31 cellular contexts compared by ENCODE assay signal in genomic region chr16:85842435-85842834, GRCh38. TPM values are rescaled to one million over a fixed set of nuclear protein-coding genes. Genes with fewer than 3 reads are reported as not detected.
DNase-seq lines count a peak whose midpoint lies in the region; ATAC-seq, FAIRE-seq and TF ChIP-seq lines count a peak whose summit lies in the region.
"Had no signal": no experiment of that assay in that cellular context is flagged by ENCODE, and none has a peak within 500 bp of the region (broad histone marks: within the 10 kb centered on the region; RNA-seq: fewer than 3 reads in every experiment).

No MANE protein-coding gene starts in this region.

- no peak for TF ChIP-seq CTCF in HepG2 (CRISPR knock-in tag; IDR thresholded peaks at IDR 0.05)
- TF ChIP-seq CTCF in right lobe of liver (IDR thresholded peaks at IDR 0.05) = no peak

- FAIRE-seq in HepG2 (lab: Jason Lieb, UNC) = no peak
- FAIRE-seq: A204.1, GM12878, GM12892, GM18507 had no signal

- H3K4me1 ChIP-seq in HepG2 (ENCODE audit: insufficient read depth, low read length) (peaks cover 33% of the 10 kb centered on the region), right lobe of liver (no peaks in the 10 kb centered on the region)
- H3K4me1 ChIP-seq in BLaER1 treated with 17β-estradiol and CSF1 and Interleukin-3, amounts not matched to agents 10 nM and 100 nM = peaks cover 81 to 96% (median 90%) of the 10 kb centered on the region in 10 experiments
- H3K4me1 ChIP-seq: BE2C had no signal

- H3K27ac ChIP-seq in HepG2 (ENCODE audit: extremely low read length, insufficient read depth, low read length) (no peak overlapping the region), right lobe of liver (no peak overlapping the region)
- H3K27ac ChIP-seq in BLaER1 treated with 17β-estradiol and CSF1 and Interleukin-3, amounts not matched to agents 10 nM and 100 nM = peak overlapping the region in 8 of 11 experiments; percentile 15 to 83 (median 68); a peak in 15 of 22 replicates

- no peak overlapping the region for H2AFZ ChIP-seq in HepG2 (ENCODE audit: low read length)

- H3K36me3 Mint-ChIP-seq in activated CD4-positive, alpha-beta T cell treated with anti-CD3 and anti-CD28 coated beads for 36 hours (ENCODE audit: low read depth) = no peaks in the 10 kb centered on the region
- H3K36me3 Mint-ChIP-seq: CD4-positive, alpha-beta memory T cell; CD4-positive, CD25-positive, alpha-beta regulatory T cell had no signal

- H3K9me3 Mint-ChIP-seq in activated CD4-positive, alpha-beta T cell treated with anti-CD3 and anti-CD28 coated beads for 36 hours (ENCODE audit: low read depth) = no peaks in the 10 kb centered on the region

- DNase-seq in HepG2 (ENCODE audit: low spot score) (no peak), right lobe of liver (no peak), mesenteric fat pad (ENCODE audit: low spot score) (peak; percentile 76), sciatic nerve (ENCODE audit: low spot score) (peak; percentile 28), NCI-H82 (lab: John Stamatoyannopoulos, UW) (no peak)
- DNase-seq in stimulated activated CD4-positive, alpha-beta T cell treated with anti-CD3 and anti-CD28 coated beads, Interleukin-2, amount 100 ng/mL, for 24 hours = no peak
- DNase-seq in activated CD4-positive, alpha-beta T cell treated with anti-CD3 and anti-CD28 coated beads for 36 hours = no peak
- DNase-seq: 8988T; ACHN; BE2C; C1 segment of cervical spinal cord; CD4-positive, alpha-beta memory T cell; CD4-positive, CD25-positive, alpha-beta regulatory T cell; CD8-positive, alpha-beta memory T cell; COR-L47; DMS 273 treated with DMSO at 0.1 percent for 48 hours; DMS153; DMS53; DMS79; DND-41; EL; GDM1 had no signal

- in situ Hi-C loops in HepG2 (cut with HindIII; ENCODE audit: extremely low pct_ligation_motif_present, low pct_unique_long_range_greater_than_20kb) = no loop called here

- ATAC-seq in HepG2 (no peak), right lobe of liver (no peak), sciatic nerve (no peak)
- ATAC-seq in activated CD4-positive, alpha-beta T cell treated with anti-CD3 and anti-CD28 coated beads for 36 hours = no peak
- ATAC-seq: GM12878 had no signal

- intact Hi-C loops in HepG2 (cut with micrococcal nuclease; ENCODE audit: unreplicated experiment) = no loop called here
- intact Hi-C loops in right lobe of liver (cut with DNase I) = no loop called here
- intact Hi-C loops in sciatic nerve (cut with DNase I) = no loop called here
- intact Hi-C loops in activated CD4-positive, alpha-beta T cell treated with anti-CD3 and anti-CD28 coated beads for 36 hours (cut with DNase I, micrococcal nuclease) = no loop called here

- WGBS in HepG2 (ENCODE audit: low lambda C conversion rate) = 56% methylated on average over 9 of the region's 9 CpGs
- 85% methylated on average over 9 of the region's 9 CpGs for WGBS in right lobe of liver (ENCODE audit: insufficient coverage, low coverage, low lambda C conversion rate, missing lambda C conversion rate)

- H3K4me3 Mint-ChIP-seq in activated CD4-positive, alpha-beta T cell treated with anti-CD3 and anti-CD28 coated beads for 36 hours = no peak overlapping the region
- H3K4me3 Mint-ChIP-seq: CD14-positive monocyte; CD4-positive, alpha-beta memory T cell; CD4-positive, CD25-positive, alpha-beta regulatory T cell; CD8-positive, alpha-beta memory T cell had no signal

- H3K27ac Mint-ChIP-seq in activated CD4-positive, alpha-beta T cell treated with anti-CD3 and anti-CD28 coated beads for 36 hours = no peak overlapping the region
- H3K27ac Mint-ChIP-seq: CD14-positive monocyte; CD4-positive, alpha-beta memory T cell; CD4-positive, CD25-positive, alpha-beta regulatory T cell; CD8-positive, alpha-beta memory T cell had no signal

- peaks cover 24% of the 10 kb centered on the region for H3K27me3 Mint-ChIP-seq in activated CD4-positive, alpha-beta T cell treated with anti-CD3 and anti-CD28 coated beads for 36 hours

- TF ChIP-seq POLR2A in HepG2 (IDR thresholded peaks at IDR 0.05; ENCODE audit: insufficient read depth in 1 of 2, low read depth in 2 of 2, low read length in 2 of 2) = no peak
- TF ChIP-seq POLR2A in right lobe of liver (IDR thresholded peaks at IDR 0.05) = no peak

- no peaks in the 10 kb centered on the region for H4K20me1 ChIP-seq in HepG2 (ENCODE audit: insufficient read depth, low read length)
- no peaks in the 10 kb centered on the region for H4K20me1 ChIP-seq in BLaER1 treated with 17β-estradiol and CSF1 and Interleukin-3, amounts not matched to agents 10 nM and 100 nM

- H3K4me2 ChIP-seq in HepG2 (ENCODE audit: low read depth, low read length) = no peak overlapping the region
- H3K4me2 ChIP-seq in BLaER1 treated with 17β-estradiol and CSF1 and Interleukin-3, amounts not matched to agents 10 nM and 100 nM = peak overlapping the region; percentile 4 to 89 (median 82); a peak in 19 of 22 replicates

- H3K9me3 ChIP-seq in HepG2 (ENCODE audit: low read length) = no peaks in the 10 kb centered on the region
- H3K9me3 ChIP-seq in right lobe of liver = no peaks in the 10 kb centered on the region
- peaks cover 5 to 36% (median 17%) of the 10 kb centered on the region in 11 experiments; a peak in 16 of 22 replicates for H3K9me3 ChIP-seq in BLaER1 treated with 17β-estradiol and CSF1 and Interleukin-3, amounts not matched to agents 10 nM and 100 nM (replicated peaks in 1 of 11)
- H3K9me3 ChIP-seq: BE2C had no signal

- H3K4me3 ChIP-seq in HepG2 (replicated peaks in 1 of 3; ENCODE audit: insufficient read depth in 1 of 3, low read depth in 2 of 3, low read length in 3 of 3) = no peak overlapping the region
- no peak overlapping the region for H3K4me3 ChIP-seq in right lobe of liver
- 0 out of 20 replicates have a peak overlapping the region, but pooled peaks of 1 of the 10 experiments have one; percentile 33 for H3K4me3 ChIP-seq in BLaER1 treated with 17β-estradiol and CSF1 and Interleukin-3, amounts not matched to agents 10 nM and 100 nM
- H3K4me3 ChIP-seq: GM12878 had no signal

- H3K4me1 Mint-ChIP-seq in activated CD4-positive, alpha-beta T cell treated with anti-CD3 and anti-CD28 coated beads for 36 hours = peaks cover 3% of the 10 kb centered on the region
- H3K4me1 Mint-ChIP-seq: CD4-positive, CD25-positive, alpha-beta regulatory T cell had no signal

- POLR2A ChIA-PET in HepG2 (lab: Yijun Ruan, JAX) = no interaction called here
- POLR2A ChIA-PET in activated CD4-positive, alpha-beta T cell treated with anti-CD3 and anti-CD28 coated beads for 36 hours (lab: Charles Lee) = no interaction called here

- no peak overlapping the region for H3K9ac ChIP-seq in HepG2 (ENCODE audit: insufficient read depth, low read depth, low read length)
- peak overlapping the region in 3 of 11 experiments; percentile 0 to 24 (median 4); a peak in 4 of 22 replicates for H3K9ac ChIP-seq in BLaER1 treated with 17β-estradiol and CSF1 and Interleukin-3, amounts not matched to agents 10 nM and 100 nM

- CTCF ChIA-PET in HepG2 (lab: Yijun Ruan, JAX; ENCODE audit: low intra/inter-chr PET ratio, low total read pairs) = no interaction called here
- CTCF ChIA-PET in activated CD4-positive, alpha-beta T cell treated with anti-CD3 and anti-CD28 coated beads for 36 hours (lab: Charles Lee) = interaction anchor here (0.8 kb wide), 1 partner anchor 118 kb away, joined by 3 read pairs; no protein-coding TSS in a partner anchor

- H3K36me3 ChIP-seq in HepG2 (replicated peaks in 1 of 2; ENCODE audit: control insufficient read depth in 1 of 2, insufficient read depth in 2 of 2, low read length in 2 of 2) (no peaks in the 10 kb centered on the region), right lobe of liver (no peaks in the 10 kb centered on the region)
- H3K36me3 ChIP-seq in BLaER1 treated with 17β-estradiol and CSF1 and Interleukin-3, amounts not matched to agents 10 nM and 100 nM = peaks cover 0 to 17% (median 0%) of the 10 kb centered on the region in 11 experiments; a peak in 4 of 22 replicates
- H3K36me3 ChIP-seq: BE2C had no signal

- H3K27me3 ChIP-seq in HepG2 (ENCODE audit: control insufficient read depth in 1 of 2, insufficient read depth in 2 of 2, low read length in 2 of 2) (peaks cover 0 to 26% of the 10 kb centered on the region in 2 experiments; a peak in 3 of 5 replicates), right lobe of liver (no peaks in the 10 kb centered on the region)
- H3K27me3 ChIP-seq in BLaER1 treated with 17β-estradiol and CSF1 and Interleukin-3, amounts not matched to agents 10 nM and 100 nM = no peaks in the 10 kb centered on the region

- TF ChIP-seq EP300 in HepG2 (IDR thresholded peaks at IDR 0.05; ENCODE audit: low read depth in 2 of 2, low read length in 2 of 2) (no peak), HepG2 (CRISPR knock-in tag; IDR thresholded peaks at IDR 0.05; ENCODE audit: borderline replicate concordance) (no peak)

- BruUV-seq in HepG2 (replicated peaks; lab: Mats Ljungman, UMichigan) = no TSS peak

- TF ChIP-seq RAD21 in HepG2 (CRISPR knock-in tag; IDR thresholded peaks at IDR 0.05) = no peak

- no peaks in the 10 kb centered on the region for H3K79me2 ChIP-seq in HepG2 (ENCODE audit: insufficient read depth, low read length)

RNA-seq across cellular contexts. Expression of gene COX4I1, which starts 42.9 kb away (rescaled TPM):
- total RNA-seq in HepG2 (2016; rRNA removed; fragmentation: Illumina TruSeq; extraction: Trizol) = 631 and 658 TPM in 2 replicates
- 381 and 407 TPM in 2 replicates for total RNA-seq in HepG2 (2016; cell fraction: cytosol; rRNA removed; fragmentation: Illumina TruSeq; extraction: Trizol; ENCODE audit: low read depth)
- 648 and 655 TPM in 2 replicates for total RNA-seq in HepG2 (2016; cell fraction: insoluble cytoplasmic fraction; rRNA removed; fragmentation: Illumina TruSeq; extraction: Trizol)
- total RNA-seq in HepG2 (2016; cell fraction: membrane; rRNA removed; fragmentation: Illumina TruSeq; extraction: Trizol) = 496 and 528 TPM in 2 replicates
- 310 and 337 TPM in 2 replicates for total RNA-seq in HepG2 (2016; cell fraction: nucleus; rRNA removed; fragmentation: Illumina TruSeq; extraction: Trizol)
- 838 and 902 TPM in 2 replicates for polyA plus RNA-seq in HepG2 (2011; rRNA removed)
- 1,053 and 1,212 TPM in 2 replicates for polyA plus RNA-seq in HepG2 (2011; cell fraction: cytosol; rRNA removed)
- polyA plus RNA-seq in HepG2 (2011; cell fraction: nucleus; rRNA removed) = 388 and 389 TPM in 2 replicates
- polyA plus RNA-seq in HepG2 (2012) = 443 and 505 TPM in 2 replicates
- polyA plus RNA-seq in HepG2 (2016; cell fraction: cytosol; fragmentation: Illumina TruSeq; extraction: Trizol; ENCODE audit: low read depth) = 414 and 464 TPM in 2 replicates
- 675 and 705 TPM in 2 replicates for polyA plus RNA-seq in HepG2 (2016; cell fraction: insoluble cytoplasmic fraction; fragmentation: Illumina TruSeq; extraction: Trizol; ENCODE audit: low read depth)
- 456 and 498 TPM in 2 replicates for polyA plus RNA-seq in HepG2 (2016; cell fraction: membrane; fragmentation: Illumina TruSeq; extraction: Trizol; ENCODE audit: low read depth)
- 604 and 614 TPM in 2 replicates for polyA plus RNA-seq in HepG2 (2016; cell fraction: nucleus; fragmentation: Illumina TruSeq; extraction: Trizol; ENCODE audit: insufficient read depth, low read depth)
- polyA minus RNA-seq in HepG2 (2011; rRNA and poly(A)+ RNA removed; ENCODE audit: low replicate concordance) = 364 and 524 TPM in 2 replicates
- 143 and 144 TPM in 2 replicates for polyA minus RNA-seq in HepG2 (2011; cell fraction: cytosol; rRNA and poly(A)+ RNA removed)
- polyA minus RNA-seq in HepG2 (2011; cell fraction: nucleus; rRNA and poly(A)+ RNA removed) = 99.5 and 129 TPM in 2 replicates
- 100 to 1,000 TPM; 247 to 417 (median 303) TPM for total RNA-seq in right lobe of liver
- total RNA-seq in mesenteric fat pad = 419 TPM
- total RNA-seq in sciatic nerve = 277 TPM
- 100 to 1,000 TPM; 374 to 508 TPM for total RNA-seq in activated CD4-positive, alpha-beta T cell treated with anti-CD3 and anti-CD28 coated beads for 36 hours

RNA-seq across cellular contexts. Expression of gene EMC8, which starts 43.1 kb away (rescaled TPM):
- 47.6 and 55.0 TPM in 2 replicates for total RNA-seq in HepG2 (2016; rRNA removed; fragmentation: Illumina TruSeq; extraction: Trizol)
- total RNA-seq in HepG2 (2016; cell fraction: cytosol; rRNA removed; fragmentation: Illumina TruSeq; extraction: Trizol; ENCODE audit: low read depth) = 56.6 and 69.3 TPM in 2 replicates
- 42.9 and 52.9 TPM in 2 replicates for total RNA-seq in HepG2 (2016; cell fraction: insoluble cytoplasmic fraction; rRNA removed; fragmentation: Illumina TruSeq; extraction: Trizol)
- total RNA-seq in HepG2 (2016; cell fraction: membrane; rRNA removed; fragmentation: Illumina TruSeq; extraction: Trizol) = 53.7 and 67.6 TPM in 2 replicates
- total RNA-seq in HepG2 (2016; cell fraction: nucleus; rRNA removed; fragmentation: Illumina TruSeq; extraction: Trizol) = 34.0 and 36.1 TPM in 2 replicates
- 71.6 and 76.0 TPM in 2 replicates for polyA plus RNA-seq in HepG2 (2011; rRNA removed)
- 60.8 and 68.0 TPM in 2 replicates for polyA plus RNA-seq in HepG2 (2011; cell fraction: cytosol; rRNA removed)
- polyA plus RNA-seq in HepG2 (2011; cell fraction: nucleus; rRNA removed) = 45.9 and 50.4 TPM in 2 replicates
- polyA plus RNA-seq in HepG2 (2012) = 29.9 and 30.5 TPM in 2 replicates
- 65.3 and 83.6 TPM in 2 replicates for polyA plus RNA-seq in HepG2 (2016; cell fraction: cytosol; fragmentation: Illumina TruSeq; extraction: Trizol; ENCODE audit: low read depth)
- 58.1 and 66.0 TPM in 2 replicates for polyA plus RNA-seq in HepG2 (2016; cell fraction: insoluble cytoplasmic fraction; fragmentation: Illumina TruSeq; extraction: Trizol; ENCODE audit: low read depth)
- polyA plus RNA-seq in HepG2 (2016; cell fraction: membrane; fragmentation: Illumina TruSeq; extraction: Trizol; ENCODE audit: low read depth) = 59.1 and 73.6 TPM in 2 replicates
- 69.1 and 78.6 TPM in 2 replicates for polyA plus RNA-seq in HepG2 (2016; cell fraction: nucleus; fragmentation: Illumina TruSeq; extraction: Trizol; ENCODE audit: insufficient read depth, low read depth)
- 61.8 and 82.3 TPM in 2 replicates for polyA minus RNA-seq in HepG2 (2011; rRNA and poly(A)+ RNA removed; ENCODE audit: low replicate concordance)
- polyA minus RNA-seq in HepG2 (2011; cell fraction: cytosol; rRNA and poly(A)+ RNA removed) = 27.0 and 43.3 TPM in 2 replicates
- polyA minus RNA-seq in HepG2 (2011; cell fraction: nucleus; rRNA and poly(A)+ RNA removed) = 44.0 and 45.6 TPM in 2 replicates
- total RNA-seq in right lobe of liver = 10 to 100 TPM in 5 of 6 experiments, 1 to 10 TPM in 1; 9.2 to 22.4 (median 12.1) TPM
- total RNA-seq in mesenteric fat pad = 31.5 TPM
- total RNA-seq in sciatic nerve = 29.2 TPM
- total RNA-seq in activated CD4-positive, alpha-beta T cell treated with anti-CD3 and anti-CD28 coated beads for 36 hours = 10 to 100 TPM; 30.4 to 32.9 TPM

RNA-seq across cellular contexts. Expression of gene IRF8, which starts 56.5 kb away (rescaled TPM):
- not detected in 2 replicates for total RNA-seq in HepG2 (2016; rRNA removed; fragmentation: Illumina TruSeq; extraction: Trizol)
- total RNA-seq in HepG2 (2016; cell fraction: cytosol; rRNA removed; fragmentation: Illumina TruSeq; extraction: Trizol; ENCODE audit: low read depth) = not detected in 2 replicates
- total RNA-seq in HepG2 (2016; cell fraction: insoluble cytoplasmic fraction; rRNA removed; fragmentation: Illumina TruSeq; extraction: Trizol) = not detected in 2 replicates
- not detected in 2 replicates for total RNA-seq in HepG2 (2016; cell fraction: membrane; rRNA removed; fragmentation: Illumina TruSeq; extraction: Trizol)
- not detected in 2 replicates for total RNA-seq in HepG2 (2016; cell fraction: nucleus; rRNA removed; fragmentation: Illumina TruSeq; extraction: Trizol)
- polyA plus RNA-seq in HepG2 (2011; rRNA removed) = not detected in 2 replicates
- 0.05 TPM in 1 of 2 replicates, not detected in the other for polyA plus RNA-seq in HepG2 (2011; cell fraction: cytosol; rRNA removed)
- polyA plus RNA-seq in HepG2 (2011; cell fraction: nucleus; rRNA removed) = 0.28 TPM in 1 of 2 replicates, not detected in the other
- not detected in 2 replicates for polyA plus RNA-seq in HepG2 (2012)
- not detected in 2 replicates for polyA plus RNA-seq in HepG2 (2016; cell fraction: cytosol; fragmentation: Illumina TruSeq; extraction: Trizol; ENCODE audit: low read depth)
- polyA plus RNA-seq in HepG2 (2016; cell fraction: insoluble cytoplasmic fraction; fragmentation: Illumina TruSeq; extraction: Trizol; ENCODE audit: low read depth) = not detected in 2 replicates
- polyA plus RNA-seq in HepG2 (2016; cell fraction: membrane; fragmentation: Illumina TruSeq; extraction: Trizol; ENCODE audit: low read depth) = not detected in 2 replicates
- not detected in 2 replicates for polyA plus RNA-seq in HepG2 (2016; cell fraction: nucleus; fragmentation: Illumina TruSeq; extraction: Trizol; ENCODE audit: insufficient read depth, low read depth)
- 0.61 TPM in 1 of 2 replicates, not detected in the other for polyA minus RNA-seq in HepG2 (2011; rRNA and poly(A)+ RNA removed; ENCODE audit: low replicate concordance)
- not detected in 2 replicates for polyA minus RNA-seq in HepG2 (2011; cell fraction: cytosol; rRNA and poly(A)+ RNA removed)
- not detected in 2 replicates for polyA minus RNA-seq in HepG2 (2011; cell fraction: nucleus; rRNA and poly(A)+ RNA removed)
- 10 to 100 TPM in 5 of 6 experiments, 1 to 10 TPM in 1; 4.8 to 19.6 (median 14.6) TPM for total RNA-seq in right lobe of liver
- 112 TPM for total RNA-seq in mesenteric fat pad
- 19.1 TPM for total RNA-seq in sciatic nerve
- 100 to 1,000 TPM; 227 to 250 TPM for total RNA-seq in activated CD4-positive, alpha-beta T cell treated with anti-CD3 and anti-CD28 coated beads for 36 hours
- total RNA-seq: Daoy, G401 had no signal
- polyA plus RNA-seq: AG04450 had no signal

Comparison
In these comparisons a context has a peak if more than half of its experiments do, and no peak if none do; other contexts are left out.
1. RNA of gene IRF8, which starts 56.5 kb away (total RNA-seq): 227 to 250 TPM in activated CD4-positive, alpha-beta T cell treated with anti-CD3 and anti-CD28 coated beads for 36 hours, 112 TPM in mesenteric fat pad (single experiment), 19.1 TPM in sciatic nerve (single experiment) and 4.8 to 19.6 TPM in right lobe of liver; not detected in HepG2; every median in the first group is over 4 times any median in the second.
2. DNase-seq: peak in mesenteric fat pad (single experiment) and sciatic nerve (single experiment); none in HepG2 (single experiment), right lobe of liver (0 of 3), NCI-H82 (single experiment), stimulated activated CD4-positive, alpha-beta T cell treated with anti-CD3 and anti-CD28 coated beads, Interleukin-2, amount 100 ng/mL, for 24 hours (0 of 2) and activated CD4-positive, alpha-beta T cell treated with anti-CD3 and anti-CD28 coated beads for 36 hours (single experiment).
3. H3K27ac ChIP-seq: peak in BLaER1 treated with 17β-estradiol and CSF1 and Interleukin-3, amounts not matched to agents 10 nM and 100 nM (8 of 11); none in HepG2 (single experiment) and right lobe of liver (0 of 3).